In genomic region chr1:61053281-61053711, GRCh38 we compare ENCODE assay signal across 11 cellular contexts. TPM values are rescaled to one million over a fixed set of nuclear protein-coding genes. Genes with fewer than 3 reads are reported as not detected.
A peak's percentile ranks its signal among the peaks of the same experiment; 100 is the strongest.
DNase-seq lines count a peak whose midpoint lies in the region; ATAC-seq and TF ChIP-seq lines count a peak whose summit lies in the region.
"Had no signal": no experiment of that assay in that cellular context is flagged by ENCODE, and none has a peak within 500 bp of the region (broad histone marks: within the 10 kb centered on the region; RNA-seq: fewer than 3 reads in every experiment).

No MANE protein-coding gene starts in this region.

- ATAC-seq in heart left ventricle, result no peak
- no peak for ATAC-seq in left ventricle myocardium superior
- ATAC-seq in GM21786 (IDR thresholded peaks at IDR 0.05; ENCODE audit: unreplicated experiment), result no peak
- no peak for ATAC-seq in GM19351 (IDR thresholded peaks at IDR 0.05; ENCODE audit: unreplicated experiment)

- H3K36me3 ChIP-seq in heart left ventricle, result no peaks in the 10 kb centered on the region
- H3K36me3 ChIP-seq in mucosa of stomach (ENCODE audit: control insufficient read depth, insufficient read depth, low read length), result no peaks in the 10 kb centered on the region
- no peaks in the 10 kb centered on the region for H3K36me3 ChIP-seq in urinary bladder (ENCODE audit: insufficient read depth)

- 12 to 21% (median 18%) methylated on average over 6 of the region's 6 CpGs for WGBS in heart left ventricle, 4 donors
- WGBS in urinary bladder, result 27% methylated on average over 6 of the region's 6 CpGs

- peak overlapping the region; percentile 82 to 99 (median 97) for H3K27ac ChIP-seq in heart left ventricle
- peak overlapping the region; percentile 99 for H3K27ac ChIP-seq in coronary artery
- H3K27ac ChIP-seq in urinary bladder (ENCODE audit: low read depth), result no peak overlapping the region

- H3K9me3 ChIP-seq in heart left ventricle (no peaks in the 10 kb centered on the region), mucosa of stomach (ENCODE audit: control insufficient read depth, low read length) (no peaks in the 10 kb centered on the region)

- intact Hi-C loops in heart left ventricle (cut with DNase I), result loop anchor here (2.0 to 10.0 kb wide), 15 partner anchors 26 to 802 kb away; partner anchors contain the start of gene PATJ (in 1 of the 10)
- intact Hi-C loops in left ventricle myocardium superior (cut with micrococcal nuclease), result loop anchor here (5.0 to 10.0 kb wide), 2 partner anchors 284 to 532 kb away; no protein-coding TSS in a partner anchor

- no peak for TF ChIP-seq CTCF in heart left ventricle (IDR thresholded peaks at IDR 0.05)
- TF ChIP-seq CTCF in coronary artery (IDR thresholded peaks at IDR 0.05), result no peak

- DNase-seq in heart left ventricle (no peak), left ventricle myocardium superior (no peak), coronary artery (ENCODE audit: low spot score) (no peak), HUDEP-2 (lab: John Stamatoyannopoulos, UW; ENCODE audit: unreplicated experiment in 76 of 76) (no peak)
- DNase-seq: activated CD4-positive, CD25-positive, alpha-beta regulatory T cell treated with anti-CD3 and anti-CD28 coated beads, Interleukin-2, amount 50 U/mL, for 72 hours; NCI-H1694; stimulated activated naive CD4-positive, alpha-beta T cell treated with Interleukin-2 at 50 U/mL for 16 hours had no signal

- no peak for TF ChIP-seq POLR2A in heart left ventricle (IDR thresholded peaks at IDR 0.05)

- H3K4me1 ChIP-seq in heart left ventricle (peaks cover 0 to 68% (median 39%) of the 10 kb centered on the region in 12 donors), mucosa of stomach (ENCODE audit: control insufficient read depth, insufficient read depth, low read length) (peaks cover 13% of the 10 kb centered on the region), urinary bladder (ENCODE audit: insufficient read depth) (no peaks in the 10 kb centered on the region)

- H3K27me3 ChIP-seq in heart left ventricle, result peaks cover 0 to 10% (median 0%) of the 10 kb centered on the region in 9 donors
- peaks cover 7% of the 10 kb centered on the region for H3K27me3 ChIP-seq in mucosa of stomach (ENCODE audit: control insufficient read depth, insufficient read depth, low read length)

- peak overlapping the region; percentile 21 to 87 (median 60) for H3K4me3 ChIP-seq in heart left ventricle
- peak overlapping the region; percentile 96 for H3K4me3 ChIP-seq in coronary artery
- no peak overlapping the region for H3K4me3 ChIP-seq in mucosa of stomach (ENCODE audit: low read length)
- peak overlapping the region; percentile 51 for H3K4me3 ChIP-seq in urinary bladder (ENCODE audit: low read depth, low read length)

- H3K9ac ChIP-seq in mucosa of stomach (ENCODE audit: low read length), result peak overlapping the region; percentile 16

RNA-seq across cellular contexts. Expression of gene NFIA, which starts 29.1 kb away (rescaled TPM):
- 100 to 1,000 TPM in 2 of 9 donors, 10 to 100 TPM in 7; 76.6 to 121 (median 98.5) TPM for total RNA-seq in heart left ventricle
- 10 to 100 TPM; 12.7 to 24.3 TPM for polyA plus RNA-seq in heart left ventricle
- 102 TPM for total RNA-seq in left ventricle myocardium superior
- 105 TPM for total RNA-seq in urinary bladder
- 18.1 TPM for polyA plus RNA-seq in urinary bladder
